ENCODE assay signal across 11 cellular contexts in the genomic region with DNA sequence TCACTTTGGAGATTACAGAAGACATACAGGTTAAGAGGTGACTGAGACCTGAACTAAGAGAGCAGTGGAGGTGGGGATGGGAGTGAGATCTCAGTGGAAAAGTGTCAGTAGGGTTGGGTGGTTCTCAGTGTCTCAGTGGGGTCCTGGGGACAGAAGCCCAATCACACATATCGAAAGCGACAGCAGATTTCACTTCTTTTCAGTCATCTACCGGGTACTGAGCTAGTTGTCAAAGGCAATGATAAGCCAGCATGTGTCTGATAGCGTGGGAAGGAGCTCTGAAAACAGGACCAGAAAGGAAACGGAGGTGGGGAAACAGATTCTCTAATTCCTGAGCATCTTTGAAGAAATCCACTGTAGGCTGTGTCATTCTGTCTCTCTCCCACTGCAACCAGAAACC. TPM values are rescaled to one million over a fixed set of nuclear protein-coding genes. Genes with fewer than 3 reads are reported as not detected.
DNase-seq lines count a peak whose midpoint lies in the region; ATAC-seq and TF ChIP-seq lines count a peak whose summit lies in the region.
"Had no signal": no experiment of that assay in that cellular context is flagged by ENCODE, and none has a peak within 500 bp of the region (broad histone marks: within the 10 kb centered on the region; RNA-seq: fewer than 3 reads in every experiment).

No MANE protein-coding gene starts in this region.

- no peak overlapping the region for H3K14ac ChIP-seq in neuronal stem cell (ENCODE audit: low read length)

- no peak overlapping the region for H3K9ac ChIP-seq in Loucy (ENCODE audit: low read depth, low read length, poor library complexity, severe bottlenecking)
- H3K9ac ChIP-seq in neuronal stem cell (ENCODE audit: low read depth, low read length, poor library complexity): no peak overlapping the region

- H2AFZ ChIP-seq in Loucy (ENCODE audit: low read length) (no peak overlapping the region), neuronal stem cell (ENCODE audit: low read length) (no peak overlapping the region)

- no peak overlapping the region for H3K4ac ChIP-seq in neuronal stem cell (ENCODE audit: low read length)

- H3K36me3 ChIP-seq in Loucy (ENCODE audit: insufficient read depth, low read length): no peaks in the 10 kb centered on the region
- H3K36me3 ChIP-seq in adrenal gland (replicated peaks in 1 of 2): no peaks in the 10 kb centered on the region
- H3K36me3 ChIP-seq in right atrium auricular region: no peaks in the 10 kb centered on the region
- no peaks in the 10 kb centered on the region for H3K36me3 ChIP-seq in neuronal stem cell (replicated peaks in 1 of 2; ENCODE audit: control insufficient read depth in 2 of 2, insufficient read depth in 2 of 2, low read length in 2 of 2)
- H3K36me3 ChIP-seq: HAP-1 had no signal

- H3K27me3 ChIP-seq in Loucy (ENCODE audit: insufficient read depth, low read length, poor library complexity, severe bottlenecking) (no peaks in the 10 kb centered on the region), adrenal gland (no peaks in the 10 kb centered on the region), right atrium auricular region (no peaks in the 10 kb centered on the region), neuronal stem cell (ENCODE audit: control insufficient read depth in 3 of 3, insufficient read depth in 3 of 3, low read depth in 1 of 3, low read length in 3 of 3) (no peaks in the 10 kb centered on the region)

- no peak overlapping the region for H3K18ac ChIP-seq in neuronal stem cell (ENCODE audit: low read length)

- H4K91ac ChIP-seq in neuronal stem cell (ENCODE audit: low read depth, low read length, poor library complexity): no peak overlapping the region

- H2AK5ac ChIP-seq in neuronal stem cell (ENCODE audit: low read depth, low read length): no peak overlapping the region

- H3K27ac ChIP-seq in adrenal gland (no peak overlapping the region), right atrium auricular region (no peak overlapping the region), neuronal stem cell (replicated peaks; ENCODE audit: low read length) (no peak overlapping the region)

- no peak overlapping the region for H3K23ac ChIP-seq in neuronal stem cell (ENCODE audit: low read depth, low read length, poor library complexity)

- no peaks in the 10 kb centered on the region for H3K9me3 ChIP-seq in Loucy (ENCODE audit: insufficient read depth, low read depth, low read length)
- H3K9me3 ChIP-seq in adrenal gland (replicated peaks in 1 of 3): no peaks in the 10 kb centered on the region
- H3K9me3 ChIP-seq in right atrium auricular region: peaks cover 0 to 9% of the 10 kb centered on the region in 2 donors
- H3K9me3 ChIP-seq in neuronal stem cell (replicated peaks in 1 of 2; ENCODE audit: control insufficient read depth in 2 of 2, insufficient read depth in 1 of 2, low read depth in 1 of 2, low read length in 2 of 2): no peaks in the 10 kb centered on the region
- H3K9me3 ChIP-seq: HAP-1 had no signal

- no peak for TF ChIP-seq CTCF in Loucy (conservative IDR thresholded peaks at IDR 0.05; ENCODE audit: low read length)
- no peak for TF ChIP-seq CTCF in adrenal gland (IDR thresholded peaks at IDR 0.05)
- TF ChIP-seq CTCF in right atrium auricular region (IDR thresholded peaks at IDR 0.05): no peak

- H2BK5ac ChIP-seq in neuronal stem cell (ENCODE audit: low read length): no peak overlapping the region

- H2BK15ac ChIP-seq in neuronal stem cell (ENCODE audit: low read length): no peak overlapping the region

- no peak overlapping the region for H4K8ac ChIP-seq in neuronal stem cell (ENCODE audit: low read depth, low read length)

- H2BK120ac ChIP-seq in neuronal stem cell (ENCODE audit: low read depth, low read length): no peak overlapping the region

- DNase-seq in stimulated activated CD4-positive, alpha-beta T cell treated with anti-CD3 and anti-CD28 coated beads, Interleukin-15, amount 100 ng/mL, for 24 hours: peak; percentile 64
- DNase-seq in NCI-H2081 treated with DMSO at 0.1 percent for 48 hours (lab: John Stamatoyannopoulos, UW) (no peak), adrenal gland (no peak), right atrium auricular region (ENCODE audit: low spot score) (no peak), neuronal stem cell (ENCODE audit: low spot score) (no peak)
- DNase-seq: NCI-H1436 had no signal

- peak; percentile 41 for ATAC-seq in GM18861 (IDR thresholded peaks at IDR 0.05; ENCODE audit: unreplicated experiment)
- ATAC-seq in GM21381 (IDR thresholded peaks at IDR 0.05; ENCODE audit: unreplicated experiment): peak; percentile 75

- H3K79me2 ChIP-seq in Loucy (ENCODE audit: insufficient read depth, low read length): no peaks in the 10 kb centered on the region

- H3K4me3 ChIP-seq in Loucy (ENCODE audit: low read length, poor library complexity, severe bottlenecking) (peak overlapping the region; percentile 62), adrenal gland (no peak overlapping the region), right atrium auricular region (no peak overlapping the region), neuronal stem cell (ENCODE audit: low read length in 2 of 2) (no peak overlapping the region)
- H3K4me3 ChIP-seq: HAP-1 had no signal

- intact Hi-C loops in adrenal gland (cut with DNase I): no loop called here

- no peaks in the 10 kb centered on the region for H3K79me1 ChIP-seq in neuronal stem cell (ENCODE audit: low read depth, low read length)

- H4K20me1 ChIP-seq in Loucy (ENCODE audit: insufficient read depth, low read length, poor library complexity, severe bottlenecking): no peaks in the 10 kb centered on the region

- 88 to 97% (median 92%) methylated on average over 5 of the region's 5 CpGs for WGBS in adrenal gland, 4 donors
- no CpG with 5 or more reads among the region's 5 CpGs for WGBS in neuronal stem cell (ENCODE audit: extremely low coverage in 2 of 2, insufficient read length in 2 of 2, insufficient replicate concordance in 1 of 2), 2 donors

- H3K4me2 ChIP-seq in Loucy (ENCODE audit: low read depth, low read length, poor library complexity, severe bottlenecking): peak overlapping the region; percentile 74
- H3K4me2 ChIP-seq in neuronal stem cell (ENCODE audit: insufficient read depth, low read length, poor library complexity, severe bottlenecking): no peak overlapping the region

- peaks cover 77% of the 10 kb centered on the region for H3K4me1 ChIP-seq in Loucy (ENCODE audit: insufficient read depth, low read length, poor library complexity, severe bottlenecking)
- H3K4me1 ChIP-seq in adrenal gland (replicated peaks in 1 of 2): no peaks in the 10 kb centered on the region
- H3K4me1 ChIP-seq in right atrium auricular region: no peaks in the 10 kb centered on the region
- peaks cover 0 to 9% of the 10 kb centered on the region in 2 donors for H3K4me1 ChIP-seq in neuronal stem cell (ENCODE audit: control insufficient read depth in 2 of 2, insufficient read depth in 1 of 2, low read depth in 1 of 2, low read length in 2 of 2)
- H3K4me1 ChIP-seq: HAP-1 had no signal

- no peak overlapping the region for H2BK12ac ChIP-seq in neuronal stem cell (ENCODE audit: low read length)

- no peak for TF ChIP-seq POLR2A in adrenal gland (IDR thresholded peaks at IDR 0.05)

- H3K9me2 ChIP-seq in Loucy (replicated peaks; ENCODE audit: low read depth, low read length): no peaks in the 10 kb centered on the region

- peaks cover 22% of the 10 kb centered on the region for H3F3A ChIP-seq in Loucy (ENCODE audit: low read depth)

RNA-seq across cellular contexts. Expression of a gene that starts 59.5 kb away (rescaled TPM):
- total RNA-seq in adrenal gland: 10 to 100 TPM in 6 of 8 donors, 1 to 10 TPM in 2; 8.6 to 35.1 (median 13.7) TPM
- 10 to 100 TPM in 1 of 3 donors, 1 to 10 TPM in 2; 6.1 to 17.5 (median 6.6) TPM for polyA plus RNA-seq in adrenal gland
- total RNA-seq in right atrium auricular region: 10 to 100 TPM in 1 of 2 donors, 1 to 10 TPM in 1; 6.0 to 12.2 TPM
- 32.0 TPM for polyA plus RNA-seq in neuronal stem cell (2013, experiment 1 of 2)
- 32.1 TPM for polyA plus RNA-seq in neuronal stem cell (2013, experiment 2 of 2)
- total RNA-seq: HT1080 had no signal
